23 cellular contexts compared by ENCODE assay signal in the genomic region with DNA sequence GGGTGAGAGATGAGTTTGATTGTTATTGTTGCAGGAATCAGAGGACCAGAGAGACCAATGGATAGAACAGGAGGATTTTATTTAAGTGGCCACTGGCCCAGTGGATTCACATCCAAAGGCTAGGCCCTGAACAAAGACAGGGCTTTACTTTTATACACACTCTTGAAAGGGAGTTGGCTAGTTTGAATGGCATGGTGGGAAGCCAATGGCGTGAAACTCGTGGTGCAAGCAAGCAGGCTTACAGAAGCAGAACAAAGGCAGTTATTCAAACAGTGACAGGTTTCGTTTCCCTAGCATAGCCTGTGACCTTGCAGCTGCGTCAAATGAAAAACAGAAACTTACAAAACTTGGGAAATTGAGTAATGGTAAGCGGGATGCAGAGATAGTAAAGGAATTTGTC.
DNase-seq lines count a peak whose midpoint lies in the region; ATAC-seq, FAIRE-seq and TF ChIP-seq lines count a peak whose summit lies in the region.
"Had no signal": no experiment of that assay in that cellular context is flagged by ENCODE, and none has a peak within 500 bp of the region (broad histone marks: within the 10 kb centered on the region; RNA-seq: fewer than 3 reads in every experiment).

No MANE protein-coding gene starts in this region.

- no peak for TF ChIP-seq RAD21 in GM12878 (IDR thresholded peaks at IDR 0.05; ENCODE audit: insufficient read depth, low read depth, low read length)

- SMC1A ChIA-PET in GM12878 (lab: Charles Lee; ENCODE audit: uncharacterized antibody, unreplicated experiment) = no interaction called here

- intact Hi-C loops in GM12878 (cut with micrococcal nuclease; ENCODE audit: unreplicated experiment) = loop anchor here (10.0 kb wide), 1 partner anchor 242 kb away; no protein-coding TSS in a partner anchor
- intact Hi-C loops in PC-9 (cut with micrococcal nuclease; ENCODE audit: unreplicated experiment) = loop anchor here (10.0 kb wide), 3 partner anchors 52 to 542 kb away; no protein-coding TSS in a partner anchor
- intact Hi-C loops in transverse colon (cut with DNase I; ENCODE audit: low total_unique reads) = no loop called here

- peak overlapping the region in 8 of 11 experiments; percentile 20 to 61 (median 44); a peak in 13 of 22 replicates for H3K27ac ChIP-seq in BLaER1 treated with 17β-estradiol and CSF1 and Interleukin-3, amounts not matched to agents 10 nM and 100 nM
- H3K27ac ChIP-seq in GM12878 (ENCODE audit: control insufficient read depth, insufficient read depth) (no peak overlapping the region), PC-9 (no peak overlapping the region), transverse colon (no peak overlapping the region)
- H3K27ac ChIP-seq: body of pancreas, colonic mucosa, neural progenitor cell, psoas muscle had no signal

- CTCF ChIA-PET in GM12878 (lab: Yijun Ruan, JAX) = interaction anchor here (2.0 kb wide), 1 partner anchor 1572 kb away, joined by 4 read pairs; no protein-coding TSS in a partner anchor
- CTCF ChIA-PET in PC-9 (lab: Charles Lee) = no interaction called here

- POLR2A ChIA-PET in GM12878 (lab: Charles Lee) (interaction anchor here (0.5 kb wide), 1 partner anchor 1451 kb away, joined by 6 read pairs; no protein-coding TSS in a partner anchor), PC-9 (lab: Charles Lee; ENCODE audit: unreplicated experiment) (no interaction called here)

- no peaks in the 10 kb centered on the region for H3F3A ChIP-seq in PC-9 (ENCODE audit: insufficient read depth, low read depth)

- TF ChIP-seq CTCF in GM12878 (IDR thresholded peaks at IDR 0.05 in 2 of 3, conservative IDR thresholded peaks at IDR 0.05 in 1 of 3; ENCODE audit: control insufficient read depth in 2 of 3, extremely low read depth in 1 of 3, insufficient read depth in 1 of 3, low read depth in 3 of 3, low read length in 3 of 3) = no peak
- no peak for TF ChIP-seq CTCF in PC-9 (conservative IDR thresholded peaks at IDR 0.05)
- TF ChIP-seq CTCF in transverse colon (IDR thresholded peaks at IDR 0.05) = no peak

- no peaks in the 10 kb centered on the region for H3K9me2 ChIP-seq in PC-9 (ENCODE audit: insufficient read depth)

- no peak overlapping the region for H3K4me2 ChIP-seq in BLaER1 treated with 17β-estradiol and CSF1 and Interleukin-3, amounts not matched to agents 10 nM and 100 nM
- H3K4me2 ChIP-seq in GM12878 (ENCODE audit: control insufficient read depth, insufficient read depth) = no peak overlapping the region
- H3K4me2 ChIP-seq in PC-9 = no peak overlapping the region
- H3K4me2 ChIP-seq: neural progenitor cell had no signal

- H3K4me3 ChIP-seq in BLaER1 treated with 17β-estradiol and CSF1 and Interleukin-3, amounts not matched to agents 10 nM and 100 nM = no peak overlapping the region
- H3K4me3 ChIP-seq in GM12878 = no peak overlapping the region
- H3K4me3 ChIP-seq in PC-9 = no peak overlapping the region
- H3K4me3 ChIP-seq in transverse colon = no peak overlapping the region
- H3K4me3 ChIP-seq: body of pancreas, colonic mucosa, neural progenitor cell, psoas muscle had no signal

- in situ Hi-C loops in GM12878 (cut with MboI) (no loop called here), transverse colon (cut with MboI; ENCODE audit: low pct_ligation_motif_present in 1 of 4, low pct_unique_long_range_greater_than_20kb in 1 of 4, low sequenced_read_pairs in 3 of 4) (no loop called here)

- no peaks in the 10 kb centered on the region for H4K20me1 ChIP-seq in BLaER1 treated with 17β-estradiol and CSF1 and Interleukin-3, amounts not matched to agents 10 nM and 100 nM
- H4K20me1 ChIP-seq in GM12878 (ENCODE audit: control insufficient read depth, insufficient read depth) (no peaks in the 10 kb centered on the region), PC-9 (ENCODE audit: insufficient read depth) (no peaks in the 10 kb centered on the region)

- no peak overlapping the region for H2AFZ ChIP-seq in GM12878 (ENCODE audit: control insufficient read depth, low read depth, low read length)
- H2AFZ ChIP-seq in PC-9 = no peak overlapping the region
- H2AFZ ChIP-seq: neural progenitor cell had no signal

- H3K4me1 ChIP-seq in BLaER1 treated with 17β-estradiol and CSF1 and Interleukin-3, amounts not matched to agents 10 nM and 100 nM = 0 out of 20 replicates have a peak, but pooled peaks cover 0 to 4% (median 0%) of the 10 kb centered on the region in 10 experiments
- H3K4me1 ChIP-seq in GM12878 (ENCODE audit: control insufficient read depth, insufficient read depth, low read length) (no peaks in the 10 kb centered on the region), PC-9 (replicated peaks; ENCODE audit: insufficient read depth) (no peaks in the 10 kb centered on the region), transverse colon (no peaks in the 10 kb centered on the region)
- H3K4me1 ChIP-seq: body of pancreas, colonic mucosa, neural progenitor cell, psoas muscle had no signal

- TF ChIP-seq POLR2A in GM12878 (IDR thresholded peaks at IDR 0.05; ENCODE audit: low read depth, low read length) (no peak), transverse colon (IDR thresholded peaks at IDR 0.05) (no peak)

- BruUV-seq in GM12878 (replicated peaks; lab: Mats Ljungman, UMichigan) (no TSS peak), PC-9 (replicated peaks; lab: Mats Ljungman, UMichigan) (no TSS peak)

- RAD21 ChIA-PET in GM12878 (lab: Charles Lee; ENCODE audit: unreplicated experiment) = no interaction called here

- ATAC-seq in HG02885 (IDR thresholded peaks at IDR 0.05; ENCODE audit: poor library complexity, unreplicated experiment) (peak; percentile 90), GM12878 (peak; percentile 81)
- ATAC-seq: body of pancreas, psoas muscle, Right ventricle myocardium inferior had no signal

- H3K36me3 ChIP-seq in BLaER1 treated with 17β-estradiol and CSF1 and Interleukin-3, amounts not matched to agents 10 nM and 100 nM = no peaks in the 10 kb centered on the region
- H3K36me3 ChIP-seq in GM12878 (ENCODE audit: control insufficient read depth in 2 of 2, insufficient read depth in 2 of 2, low read length in 1 of 2) = no peaks in the 10 kb centered on the region
- H3K36me3 ChIP-seq in PC-9 (ENCODE audit: low read depth) = no peaks in the 10 kb centered on the region
- no peaks in the 10 kb centered on the region for H3K36me3 ChIP-seq in transverse colon
- H3K36me3 ChIP-seq: colonic mucosa, neural progenitor cell had no signal

- H3K27me3 ChIP-seq in BLaER1 treated with 17β-estradiol and CSF1 and Interleukin-3, amounts not matched to agents 10 nM and 100 nM = no peaks in the 10 kb centered on the region
- no peaks in the 10 kb centered on the region for H3K27me3 ChIP-seq in GM12878 (replicated peaks in 1 of 2; ENCODE audit: control insufficient read depth in 2 of 2, insufficient read depth in 2 of 2, low read length in 1 of 2)
- no peaks in the 10 kb centered on the region for H3K27me3 ChIP-seq in PC-9 (ENCODE audit: insufficient read depth, low read depth)
- no peaks in the 10 kb centered on the region for H3K27me3 ChIP-seq in transverse colon
- H3K27me3 ChIP-seq: body of pancreas, colonic mucosa, neural progenitor cell had no signal

- no peak overlapping the region for H3K9ac ChIP-seq in BLaER1 treated with 17β-estradiol and CSF1 and Interleukin-3, amounts not matched to agents 10 nM and 100 nM
- no peak overlapping the region for H3K9ac ChIP-seq in GM12878 (ENCODE audit: control insufficient read depth, insufficient read depth, low read length)
- H3K9ac ChIP-seq: neural progenitor cell had no signal

- 10% methylated on average over 5 of the region's 5 CpGs for WGBS in GM12878 (ENCODE audit: insufficient coverage, insufficient replicate concordance, low lambda C conversion rate, missing lambda C conversion rate)
- WGBS in transverse colon (ENCODE audit: low coverage in 1 of 2), 2 donors = 86% methylated on average over 5 of the region's 5 CpGs; no CpG with 5 or more reads in 1 of the 2 donors

- H3K79me2 ChIP-seq in GM12878 (ENCODE audit: control insufficient read depth, insufficient read depth, low read length) (no peaks in the 10 kb centered on the region), PC-9 (ENCODE audit: low read depth) (no peaks in the 10 kb centered on the region)

- peaks cover 37 to 54% (median 42%) of the 10 kb centered on the region in 11 experiments for H3K9me3 ChIP-seq in BLaER1 treated with 17β-estradiol and CSF1 and Interleukin-3, amounts not matched to agents 10 nM and 100 nM (replicated peaks in 1 of 11)
- H3K9me3 ChIP-seq in GM12878 (replicated peaks; ENCODE audit: control insufficient read depth, insufficient read depth, low read length) = peaks cover 2% of the 10 kb centered on the region; the same call in 2 of the 3 replicates
- no peaks in the 10 kb centered on the region for H3K9me3 ChIP-seq in PC-9 (ENCODE audit: insufficient read depth, low read depth)
- H3K9me3 ChIP-seq in transverse colon = no peaks in the 10 kb centered on the region
- H3K9me3 ChIP-seq: body of pancreas, colonic mucosa had no signal

- DNase-seq in NOMO-1 (lab: John Stamatoyannopoulos, UW; ENCODE audit: unreplicated experiment in 2 of 2) (peak; percentile 36 to 72), GM12878 (ENCODE audit: low read depth, low spot score) (no peak), PC-9 (no peak), GM03348 (ENCODE audit: low spot score) (no peak), RKO (ENCODE audit: low spot score) (no peak), transverse colon (no peak)
- DNase-seq: 8988T; activated B cell treated with CpG ODN at 0.5 μM for 24 hours; activated T-cell treated with anti-CD3 and anti-CD28 coated beads, Interleukin-2, amount 50 U/mL, for 48 hours; body of pancreas; colonic mucosa; foreskin fibroblast; GDM1; midbrain; NCI-H146; psoas muscle; small intestine; stimulated activated CD4-positive, alpha-beta T cell treated with anti-CD3 and anti-CD28 coated beads, Interleukin-4, amount 100 ng/mL, for 24 hours; substantia nigra had no signal

- no peak for FAIRE-seq in GM12878 (lab: Jason Lieb, UNC)
- FAIRE-seq: small intestine had no signal

- TF ChIP-seq EP300 in GM12878 (IDR thresholded peaks at IDR 0.05; ENCODE audit: borderline replicate concordance in 1 of 2, control insufficient read depth in 1 of 2, low read depth in 2 of 2, low read length in 2 of 2) = no peak
- no peak for TF ChIP-seq EP300 in transverse colon (IDR thresholded peaks at IDR 0.05; ENCODE audit: low read depth)

TF ChIP-seq in GM12878, 131 proteins besides CTCF, POLR2A, EP300 and RAD21 (continues in another document):
- TF ChIP-seq CEBPB (IDR thresholded peaks at IDR 0.05; ENCODE audit: borderline replicate concordance in 1 of 2, low read depth in 2 of 2, low read length in 2 of 2) = no peak
- TF ChIP-seq SMAD5 (IDR thresholded peaks at IDR 0.05; ENCODE audit: low read depth) = no peak
- TF ChIP-seq, protein P1, sequence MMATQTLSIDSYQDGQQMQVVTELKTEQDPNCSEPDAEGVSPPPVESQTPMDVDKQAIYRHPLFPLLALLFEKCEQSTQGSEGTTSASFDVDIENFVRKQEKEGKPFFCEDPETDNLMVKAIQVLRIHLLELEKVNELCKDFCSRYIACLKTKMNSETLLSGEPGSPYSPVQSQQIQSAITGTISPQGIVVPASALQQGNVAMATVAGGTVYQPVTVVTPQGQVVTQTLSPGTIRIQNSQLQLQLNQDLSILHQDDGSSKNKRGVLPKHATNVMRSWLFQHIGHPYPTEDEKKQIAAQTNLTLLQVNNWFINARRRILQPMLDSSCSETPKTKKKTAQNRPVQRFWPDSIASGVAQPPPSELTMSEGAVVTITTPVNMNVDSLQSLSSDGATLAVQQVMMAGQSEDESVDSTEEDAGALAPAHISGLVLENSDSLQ (IDR thresholded peaks at IDR 0.05) = peak; percentile 94

Comparison
In these comparisons a context has a peak if more than half of its experiments do, and no peak if none do; other contexts are left out.
1. H3K27ac ChIP-seq: peak in BLaER1 treated with 17β-estradiol and CSF1 and Interleukin-3, amounts not matched to agents 10 nM and 100 nM (8 of 11); none in GM12878 (single experiment), PC-9 (single experiment) and transverse colon (0 of 4).
2. DNase-seq: peak in NOMO-1 (2 of 2); none in GM12878 (single experiment), PC-9 (0 of 2), GM03348 (single experiment), RKO (single experiment) and transverse colon (single experiment).